Comparison of ENCODE assay signal across 8 cellular contexts in the genomic region with DNA sequence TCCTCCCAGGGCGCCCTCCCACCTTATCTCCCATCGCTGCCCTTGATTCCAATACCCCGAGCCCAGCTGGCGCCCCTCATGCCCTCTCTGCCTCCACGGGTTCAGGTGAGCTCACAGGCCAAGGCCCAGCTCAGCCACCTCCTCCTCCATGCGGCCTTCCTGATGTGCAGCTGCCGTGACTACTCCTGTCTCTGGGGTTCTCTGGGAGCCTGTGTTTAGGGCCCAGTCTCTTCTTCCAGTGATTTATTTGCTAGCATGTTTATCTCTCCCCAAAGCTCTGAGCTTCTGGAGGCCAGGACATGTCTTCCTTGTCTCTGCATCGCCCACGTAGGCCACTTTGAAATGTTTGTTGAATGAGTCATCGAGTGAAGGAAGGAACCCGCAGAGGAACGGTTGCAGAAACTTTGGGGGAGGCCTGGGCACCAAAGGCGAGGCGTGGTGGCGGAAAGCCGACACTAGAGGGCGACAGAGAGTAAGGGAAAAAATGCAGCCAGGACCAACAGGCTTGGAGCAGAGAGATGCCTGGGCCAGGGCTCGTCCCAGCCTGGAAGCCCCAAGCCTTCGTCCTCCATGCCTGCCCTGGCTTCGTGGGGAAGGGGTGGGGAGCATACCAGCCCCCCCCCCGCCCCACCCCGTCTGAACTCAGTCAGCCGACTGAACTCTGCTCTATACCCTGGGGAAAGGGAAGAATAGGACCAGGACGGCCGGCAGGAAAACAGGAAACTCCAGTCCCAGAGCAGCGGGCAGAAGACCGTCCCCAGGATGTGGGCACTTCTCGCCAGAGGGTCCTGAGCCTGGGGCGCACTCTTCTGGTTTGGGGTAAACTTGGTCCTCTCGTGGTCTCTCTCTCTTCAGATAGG. TPM values are rescaled to one million over a fixed set of nuclear protein-coding genes. Genes with fewer than 3 reads are reported as not detected.
DNase-seq lines count a peak whose midpoint lies in the region; ATAC-seq and TF ChIP-seq lines count a peak whose summit lies in the region.

No MANE protein-coding gene starts in this region.

- no peaks in the 10 kb centered on the region for H3K9me3 ChIP-seq in HEK293 (ENCODE audit: control insufficient read depth, insufficient read depth, low read depth, low read length)
- no peaks in the 10 kb centered on the region for H3K9me3 ChIP-seq in T-helper 17 cell (ENCODE audit: control insufficient read depth, low read length, poor library complexity, severe bottlenecking)
- no peaks in the 10 kb centered on the region for H3K9me3 ChIP-seq in right cardiac atrium (ENCODE audit: control insufficient read depth, low read length)
- H3K9me3 ChIP-seq in uterus: no peaks in the 10 kb centered on the region

- peaks cover 9% of the 10 kb centered on the region for H3K4me1 Mint-ChIP-seq in T-helper 17 cell

- no peaks in the 10 kb centered on the region for H3K36me3 ChIP-seq in HEK293 (ENCODE audit: control insufficient read depth in 2 of 2, insufficient read depth in 1 of 2, low read length in 2 of 2)
- H3K36me3 ChIP-seq in rectal smooth muscle tissue (ENCODE audit: control insufficient read depth, insufficient read depth, low read length): no peaks in the 10 kb centered on the region
- H3K36me3 ChIP-seq in uterus: no peaks in the 10 kb centered on the region

- no peaks in the 10 kb centered on the region for H3K4me1 ChIP-seq in HEK293 (ENCODE audit: control insufficient read depth, insufficient read depth, low read length)
- peaks cover 17% of the 10 kb centered on the region for H3K4me1 ChIP-seq in right cardiac atrium (ENCODE audit: control insufficient read depth, insufficient read depth, low read length)
- H3K4me1 ChIP-seq in rectal smooth muscle tissue (ENCODE audit: control insufficient read depth, insufficient read depth, low read length): peaks cover 31% of the 10 kb centered on the region
- peaks cover 6 to 18% of the 10 kb centered on the region in 2 donors for H3K4me1 ChIP-seq in uterus

- H3K4me3 ChIP-seq in HEK293 (ENCODE audit: low read depth, low read length) (no peak overlapping the region), right cardiac atrium (ENCODE audit: low read length) (peak overlapping the region; percentile 11), rectal smooth muscle tissue (ENCODE audit: low read length) (peak overlapping the region; percentile 57), uterus (peak overlapping the region; percentile 19 to 22)

- DNase-seq in GM10266 (ENCODE audit: extremely low spot score) (peak; percentile 90), NAMALWA (ENCODE audit: low spot score) (peak; percentile 88), T-helper 17 cell (peak; percentile 59 to 80 (median 72)), anterior cingulate cortex (lab: John Stamatoyannopoulos, UW) (peak; percentile 53 to 94 (median 84)), right cardiac atrium (peak; percentile 94 to 96 (median 95)), uterus (peak; percentile 96 to 98)

- ATAC-seq in T-helper 17 cell (peak; percentile 93), right cardiac atrium (peak; percentile 85 to 88)

- TF ChIP-seq POLR2A in uterus (IDR thresholded peaks at IDR 0.05): peak; percentile 47 to 59

- H3K27ac ChIP-seq in HEK293 (ENCODE audit: extremely low read depth, low read depth, low read length) (peak overlapping the region; percentile 48; the same call in 1 of the 2 replicates), right cardiac atrium (ENCODE audit: low read length) (peak overlapping the region; percentile 97), rectal smooth muscle tissue (ENCODE audit: low read depth, low read length) (peak overlapping the region; percentile 93), uterus (peak overlapping the region; percentile 100)

- 15% methylated on average over 30 of the region's 30 CpGs for WGBS in right cardiac atrium

- CTCF ChIA-PET in HEK293 (lab: Yijun Ruan, JAX): interaction anchor here (0.5 to 6.1 kb wide), 27 partner anchors 9 to 1208 kb away, joined by 3 to 133 read pairs (median 4); a partner anchor contains a TSS

- peaks cover 5% of the 10 kb centered on the region for H3K27me3 Mint-ChIP-seq in T-helper 17 cell

- POLR2A ChIA-PET in HEK293 (lab: Yijun Ruan, JAX): interaction anchor here (0.6 to 1.6 kb wide), 6 partner anchors 10 to 82 kb away, joined by 3 to 7 read pairs (median 4); no protein-coding TSS in a partner anchor

- H3K4me3 Mint-ChIP-seq in T-helper 17 cell: no peak overlapping the region

- H3K27me3 ChIP-seq in right cardiac atrium (ENCODE audit: control insufficient read depth, insufficient read depth): no peaks in the 10 kb centered on the region
- H3K27me3 ChIP-seq in rectal smooth muscle tissue (ENCODE audit: control insufficient read depth, insufficient read depth, low read length): no peaks in the 10 kb centered on the region
- H3K27me3 ChIP-seq in uterus: no peaks in the 10 kb centered on the region

- peak overlapping the region; percentile 29 for H3K27ac Mint-ChIP-seq in T-helper 17 cell

- H3K36me3 Mint-ChIP-seq in T-helper 17 cell (ENCODE audit: low read depth): no peaks in the 10 kb centered on the region

- intact Hi-C loops in right cardiac atrium (cut with DNase I) (loop anchor here in 2 of 4 donors (1.0 to 5.0 kb wide), 2 partner anchors 23 to 114 kb away; no protein-coding TSS in a partner anchor), uterus (cut with DNase I; ENCODE audit: low total_unique reads) (no loop called here)

- H3K9ac ChIP-seq in rectal smooth muscle tissue (ENCODE audit: low read length): no peak overlapping the region

- peak; percentile 99 for TF ChIP-seq CTCF in GM10266 (IDR thresholded peaks at IDR 0.05; ENCODE audit: control insufficient read depth, insufficient read depth, low read depth, missing control alignments)
- peak; percentile 80 for TF ChIP-seq CTCF in HEK293 (tag by site-specific recombination; IDR thresholded peaks at IDR 0.05)
- TF ChIP-seq CTCF in uterus (IDR thresholded peaks at IDR 0.05): peak; percentile 94 to 99 (median 97)

TF ChIP-seq in HEK293, 187 proteins besides CTCF, POLR2A, EP300 and RAD21 (continues in another document):
- TF ChIP-seq, protein P1, sequence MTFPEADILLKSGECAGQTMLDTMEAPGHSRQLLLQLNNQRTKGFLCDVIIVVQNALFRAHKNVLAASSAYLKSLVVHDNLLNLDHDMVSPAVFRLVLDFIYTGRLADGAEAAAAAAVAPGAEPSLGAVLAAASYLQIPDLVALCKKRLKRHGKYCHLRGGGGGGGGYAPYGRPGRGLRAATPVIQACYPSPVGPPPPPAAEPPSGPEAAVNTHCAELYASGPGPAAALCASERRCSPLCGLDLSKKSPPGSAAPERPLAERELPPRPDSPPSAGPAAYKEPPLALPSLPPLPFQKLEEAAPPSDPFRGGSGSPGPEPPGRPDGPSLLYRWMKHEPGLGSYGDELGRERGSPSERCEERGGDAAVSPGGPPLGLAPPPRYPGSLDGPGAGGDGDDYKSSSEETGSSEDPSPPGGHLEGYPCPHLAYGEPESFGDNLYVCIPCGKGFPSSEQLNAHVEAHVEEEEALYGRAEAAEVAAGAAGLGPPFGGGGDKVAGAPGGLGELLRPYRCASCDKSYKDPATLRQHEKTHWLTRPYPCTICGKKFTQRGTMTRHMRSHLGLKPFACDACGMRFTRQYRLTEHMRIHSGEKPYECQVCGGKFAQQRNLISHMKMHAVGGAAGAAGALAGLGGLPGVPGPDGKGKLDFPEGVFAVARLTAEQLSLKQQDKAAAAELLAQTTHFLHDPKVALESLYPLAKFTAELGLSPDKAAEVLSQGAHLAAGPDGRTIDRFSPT (tag by site-specific recombination; IDR thresholded peaks at IDR 0.05): 0 out of 2 replicates have a peak, but pooled peaks have one; percentile 52
- TF ChIP-seq MEIS1 (CRISPR knock-in tag; IDR thresholded peaks at IDR 0.05; ENCODE audit: borderline replicate concordance): no peak
- peak; percentile 60; the same call in 1 of the 2 replicates for TF ChIP-seq ZFP37 (tag by site-specific recombination; IDR thresholded peaks at IDR 0.05)
- no peak for TF ChIP-seq ZNF658 (tag by site-specific recombination; IDR thresholded peaks at IDR 0.05)
- no peak for TF ChIP-seq ZNF274 (IDR thresholded peaks at IDR 0.05; ENCODE audit: low read length)
- no peak for TF ChIP-seq ZNF274 (tag by site-specific recombination; IDR thresholded peaks at IDR 0.05; ENCODE audit: borderline replicate concordance)
- TF ChIP-seq ZNF660 (tag by site-specific recombination; IDR thresholded peaks at IDR 0.05): peak; percentile 83
- TF ChIP-seq ZBTB21 (tag by site-specific recombination; IDR thresholded peaks at IDR 0.05): peak; percentile 51; the same call in 1 of the 2 replicates
- peak; percentile 94 for TF ChIP-seq SCRT2 (tag by site-specific recombination; IDR thresholded peaks at IDR 0.05)
- peak; percentile 31 for TF ChIP-seq GLIS2 (tag by site-specific recombination; IDR thresholded peaks at IDR 0.05)
- no peak for TF ChIP-seq ZNF670 (tag by site-specific recombination; IDR thresholded peaks at IDR 0.05; ENCODE audit: low read depth)
- no peak for TF ChIP-seq YY1 (tag by site-specific recombination; IDR thresholded peaks at IDR 0.05)
- no peak for TF ChIP-seq YY2 (tag by site-specific recombination; IDR thresholded peaks at IDR 0.05)
- TF ChIP-seq EGR2 (tag by site-specific recombination; IDR thresholded peaks at IDR 0.05; ENCODE audit: low read depth): peak; percentile 70

RNA-seq across cellular contexts. Expression of a gene that starts 10.9 kb away (rescaled TPM):
- total RNA-seq in T-helper 17 cell (10 to 100 TPM; 25.8 to 33.2 TPM), right cardiac atrium (1,000 to 10,000 TPM; 1,069 to 1,850 (median 1,464) TPM), uterus (1,000 to 10,000 TPM in 1 of 4 donors, 100 to 1,000 TPM in 2, 10 to 100 TPM in 1; 28.8 to 1,391 (median 758) TPM)
- polyA plus RNA-seq in right cardiac atrium: 2,464 TPM

Comparison
In these comparisons a context has a peak if more than half of its experiments do, and no peak if none do; other contexts are left out.
1. H3K27ac ChIP-seq: peak in every context shown above with its lines; median percentile 100 in uterus; 97 in right cardiac atrium; 93 in rectal smooth muscle tissue; 48 in HEK293.